ENCODE assay signal across 6 cellular contexts in the genomic region with DNA sequence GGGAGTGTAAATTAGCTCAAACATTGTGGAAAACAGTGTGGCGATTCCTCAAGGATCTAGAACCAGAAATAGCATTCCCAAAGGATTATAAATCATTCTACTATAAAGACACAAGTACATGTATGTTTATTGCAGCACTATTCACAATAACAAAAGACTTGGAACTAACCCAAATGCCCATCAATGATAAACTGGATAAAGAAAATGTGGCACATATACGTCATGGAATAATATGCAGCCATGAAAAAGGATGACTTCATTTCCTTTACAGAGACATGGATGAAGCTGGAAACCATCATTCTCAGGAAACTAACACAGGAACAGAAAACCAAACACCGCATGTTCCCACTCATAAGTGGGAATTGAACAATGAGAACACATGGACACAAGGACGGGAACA.
A peak's percentile ranks its signal among the peaks of the same experiment; 100 is the strongest.
TF ChIP-seq lines count a peak whose summit lies in the region.
"Not testable (repeated sequence)": the region's sequence is repeated elsewhere in the genome, so short reads cannot be mapped to it uniquely, and the experiment has no call there.

No MANE protein-coding gene starts in this region.

TF ChIP-seq in HEK293, 187 proteins besides CTCF, POLR2A, EP300 and RAD21:
- peak; percentile 88 for TF ChIP-seq ZNF146 (tag by site-specific recombination; IDR thresholded peaks at IDR 0.05)

TF ChIP-seq in SK-N-SH treated with all-trans-retinoic acid at 6 μM for 48 hours, 23 proteins besides CTCF, POLR2A, EP300 and RAD21:
- TF ChIP-seq ZNF8 (CRISPR knock-in tag; IDR thresholded peaks at IDR 0.05): peak; percentile 84
TF ChIP-seq in SK-N-SH treated with all-trans-retinoic acid at 6 μM for 48 hours: peak in this region for 1; not testable (repeated sequence) for 22.

TF ChIP-seq in WTC11, 78 proteins besides CTCF, POLR2A, EP300 and RAD21:
- TF ChIP-seq GTF2I (CRISPR knock-in tag; conservative IDR thresholded peaks at IDR 0.05): peak; percentile 82; the same call in 1 of the 2 replicates

TF ChIP-seq in K562, 482 proteins besides CTCF, POLR2A, EP300 and RAD21:
- peak; percentile 83 for TF ChIP-seq ZNF146 (CRISPR knock-in tag; IDR thresholded peaks at IDR 0.05; ENCODE audit: unreplicated experiment)
- TF ChIP-seq RBM25 (IDR thresholded peaks at IDR 0.05; ENCODE audit: low read depth, low read length, severe bottlenecking): peak; percentile 36
- TF ChIP-seq ATF1 (CRISPR knock-in tag; IDR thresholded peaks at IDR 0.05): not testable (repeated sequence)
- peak; percentile 37; the same call in 1 of the 2 replicates for TF ChIP-seq ATF1 (tag; IDR thresholded peaks at IDR 0.05)

TF ChIP-seq in H1, 55 proteins besides CTCF, POLR2A, EP300 and RAD21:
- peak; percentile 65; the same call in 1 of the 2 replicates for TF ChIP-seq KDM1A (IDR thresholded peaks at IDR 0.05; ENCODE audit: borderline replicate concordance, low read length)
TF ChIP-seq in H1: peak in this region for 1; not testable (repeated sequence) for 54.

TF ChIP-seq in HepG2, 621 proteins besides CTCF, POLR2A, EP300 and RAD21:
- TF ChIP-seq ATF7 (IDR thresholded peaks at IDR 0.05): 0 out of 2 replicates have a peak, but pooled peaks have one; percentile 23
- TF ChIP-seq ATF7 (CRISPR knock-in tag; IDR thresholded peaks at IDR 0.05): not testable (repeated sequence)
